1 cellular context compared by ENCODE assay signal in genomic region chr16:69726313-69727060, GRCh38.
TF ChIP-seq lines count a peak whose summit lies in the region.

Gene NQO1, minus strand, starts transcription at chr16:69726560. Its CDS starts 121 bp downstream, at chr16:69726439.

TF ChIP-seq in K562, 482 proteins besides CTCF, POLR2A, EP300 and RAD21 (continued from another document and continues in another):
- no peak for TF ChIP-seq KDM4B (IDR thresholded peaks at IDR 0.05; ENCODE audit: borderline replicate concordance in 2 of 2, low read depth in 1 of 2)
- no peak for TF ChIP-seq FOXA1 (IDR thresholded peaks at IDR 0.05; ENCODE audit: borderline replicate concordance)
- no peak for TF ChIP-seq THAP7 (CRISPR knock-in tag; IDR thresholded peaks at IDR 0.05)
- TF ChIP-seq SMARCB1 (IDR thresholded peaks at IDR 0.05; ENCODE audit: insufficient read length, low read depth), result no peak
- no peak for TF ChIP-seq ZNF263 (CRISPR knock-in tag; IDR thresholded peaks at IDR 0.05; ENCODE audit: borderline replicate concordance)
- no peak for TF ChIP-seq HLTF (IDR thresholded peaks at IDR 0.05)
- no peak for TF ChIP-seq POLR3G (IDR thresholded peaks at IDR 0.05; ENCODE audit: extremely low read depth, insufficient read length, insufficient replicate concordance)
- no peak for TF ChIP-seq ETS2 (tag; IDR thresholded peaks at IDR 0.05; ENCODE audit: borderline replicate concordance, poor library complexity, severe bottlenecking)
- peak; percentile 68 for TF ChIP-seq PRPF4 (IDR thresholded peaks at IDR 0.05; ENCODE audit: insufficient read depth, low read depth, low read length, poor library complexity, severe bottlenecking)
- no peak for TF ChIP-seq SREBF1 (IDR thresholded peaks at IDR 0.05; ENCODE audit: borderline replicate concordance, low read depth, low read length)
- no peak for TF ChIP-seq ZNF695 (CRISPR knock-in tag; IDR thresholded peaks at IDR 0.05)
- peak; percentile 98 for TF ChIP-seq RFX1 (IDR thresholded peaks at IDR 0.05)
- no peak for TF ChIP-seq ZKSCAN8 (CRISPR knock-in tag; IDR thresholded peaks at IDR 0.05)
- no peak for TF ChIP-seq ZFP36 (IDR thresholded peaks at IDR 0.05; ENCODE audit: low read depth, low read length, partially characterized antibody)
- TF ChIP-seq HDAC2 (IDR thresholded peaks at IDR 0.05), result peak; percentile 76
- peak; percentile 61 for TF ChIP-seq NELFE (IDR thresholded peaks at IDR 0.05; ENCODE audit: insufficient read depth, insufficient read length)
- no peak; the same call in 1 of the 2 replicates for TF ChIP-seq CBFA2T2 (conservative IDR thresholded peaks at IDR 0.05)
- TF ChIP-seq SAFB2 (IDR thresholded peaks at IDR 0.05; ENCODE audit: borderline replicate concordance, low read depth, low read length, severe bottlenecking), result no peak
- TF ChIP-seq MNT (conservative IDR thresholded peaks at IDR 0.05), result peak; percentile 83 to 93
- TF ChIP-seq HMBOX1 (IDR thresholded peaks at IDR 0.05), result 0 out of 2 replicates have a peak, but pooled peaks have one; percentile 6
- TF ChIP-seq MCM2 (IDR thresholded peaks at IDR 0.05; ENCODE audit: low read depth), result no peak
- TF ChIP-seq AFF4 (CRISPR knock-in tag; IDR thresholded peaks at IDR 0.05), result 0 out of 2 replicates have a peak, but pooled peaks have one; percentile 72
- peak; percentile 80 for TF ChIP-seq ARID1B (IDR thresholded peaks at IDR 0.05)
- peak; percentile 50; the same call in 1 of the 2 replicates for TF ChIP-seq JUND (IDR thresholded peaks at IDR 0.05; ENCODE audit: borderline replicate concordance, low read depth, low read length)
- TF ChIP-seq JUND (tag; IDR thresholded peaks at IDR 0.05; ENCODE audit: borderline replicate concordance, low read depth, low read length), result no peak; the same call in 2 of the 3 replicates
- no peak for TF ChIP-seq THRB (CRISPR knock-in tag; conservative IDR thresholded peaks at IDR 0.05)
- TF ChIP-seq ZNF24 (IDR thresholded peaks at IDR 0.05), result no peak
- no peak for TF ChIP-seq CCAR2 (IDR thresholded peaks at IDR 0.05; ENCODE audit: low read depth, low read length)
- peak; percentile 85; the same call in 1 of the 2 replicates for TF ChIP-seq MTA3 (IDR thresholded peaks at IDR 0.05; ENCODE audit: borderline replicate concordance)
- peak; percentile 99 for TF ChIP-seq NFE2L1 (tag; IDR thresholded peaks at IDR 0.05; ENCODE audit: borderline replicate concordance, low read depth)
- no peak for TF ChIP-seq TRIM25 (IDR thresholded peaks at IDR 0.05; ENCODE audit: borderline replicate concordance)
- no peak for TF ChIP-seq RBM25 (IDR thresholded peaks at IDR 0.05; ENCODE audit: low read depth, low read length, severe bottlenecking)
- no peak for TF ChIP-seq ARID3B (CRISPR knock-in tag; IDR thresholded peaks at IDR 0.05; ENCODE audit: borderline replicate concordance)
- no peak for TF ChIP-seq ZBTB5 (IDR thresholded peaks at IDR 0.05)
- no peak for TF ChIP-seq BRF2 (IDR thresholded peaks at IDR 0.05; ENCODE audit: borderline replicate concordance, insufficient read depth, insufficient read length)
- no peak for TF ChIP-seq E2F1 (CRISPR knock-in tag; IDR thresholded peaks at IDR 0.05)
- TF ChIP-seq ZFP30 (CRISPR knock-in tag; IDR thresholded peaks at IDR 0.05; ENCODE audit: borderline replicate concordance), result no peak
- peak; percentile 62; the same call in 1 of the 2 replicates for TF ChIP-seq MYNN (IDR thresholded peaks at IDR 0.05)
- no peak for TF ChIP-seq MYNN (CRISPR knock-in tag; IDR thresholded peaks at IDR 0.05)
- TF ChIP-seq SUPT5H (IDR thresholded peaks at IDR 0.05), result peak; percentile 80
- no peak for TF ChIP-seq ZNF785 (CRISPR knock-in tag; IDR thresholded peaks at IDR 0.05)
- no peak for TF ChIP-seq PREB (CRISPR knock-in tag; IDR thresholded peaks at IDR 0.05)
- no peak for TF ChIP-seq DDX20 (tag; IDR thresholded peaks at IDR 0.05; ENCODE audit: low read depth)
- no peak for TF ChIP-seq FOXM1 (IDR thresholded peaks at IDR 0.05; ENCODE audit: low read depth)
- TF ChIP-seq FOXM1 (CRISPR knock-in tag; IDR thresholded peaks at IDR 0.05; ENCODE audit: low read depth), result no peak
- TF ChIP-seq HMGN3 (IDR thresholded peaks at IDR 0.05; ENCODE audit: borderline replicate concordance, extremely low read depth, insufficient read length, low read depth, low read length), result no peak
- TF ChIP-seq NR3C1 (CRISPR knock-in tag; IDR thresholded peaks at IDR 0.05), result no peak
- TF ChIP-seq MAFG (tag; conservative IDR thresholded peaks at IDR 0.05), result peak; percentile 100
